ENCODE assay signal across 8 cellular contexts in the genomic region with DNA sequence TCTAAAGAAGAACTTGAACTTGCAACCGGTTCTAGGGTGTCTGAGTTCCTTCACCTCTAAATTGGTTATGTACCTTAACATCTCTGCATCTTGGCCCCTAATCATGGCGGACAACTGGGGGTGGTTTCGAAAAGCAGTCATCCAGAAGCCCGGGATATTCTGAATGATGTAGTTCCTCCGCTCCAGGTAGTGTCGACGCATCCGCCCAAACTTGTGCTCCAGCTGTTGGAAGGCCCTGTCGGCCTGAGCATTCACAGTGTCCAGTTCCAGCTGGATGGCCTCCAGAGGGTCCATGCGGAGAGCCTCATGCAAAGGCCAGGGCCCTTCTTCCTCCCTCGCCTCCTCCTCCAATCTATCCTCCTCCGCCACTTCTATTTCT. TPM values are rescaled to one million over a fixed set of nuclear protein-coding genes. Genes with fewer than 3 reads are reported as not detected.
DNase-seq lines count a peak whose midpoint lies in the region; ATAC-seq and TF ChIP-seq lines count a peak whose summit lies in the region.

No MANE protein-coding gene starts in this region.

- no peaks in the 10 kb centered on the region for H3F3A ChIP-seq in Loucy (ENCODE audit: low read depth)

- TF ChIP-seq RAD21 in liver (IDR thresholded peaks at IDR 0.05): no peak

- H3K4me2 ChIP-seq in Loucy (ENCODE audit: low read depth, low read length, poor library complexity, severe bottlenecking): peak overlapping the region; percentile 97

- no peaks in the 10 kb centered on the region for H3K9me2 ChIP-seq in Loucy (replicated peaks; ENCODE audit: low read depth, low read length)

- peaks cover 4% of the 10 kb centered on the region; the same call in 1 of the 2 replicates for H3K36me3 ChIP-seq in Loucy (ENCODE audit: insufficient read depth, low read length)
- H3K36me3 ChIP-seq in brain microvascular endothelial cell (replicated peaks): peaks cover 7% of the 10 kb centered on the region
- no peaks in the 10 kb centered on the region for H3K36me3 ChIP-seq in liver (ENCODE audit: control insufficient read depth in 4 of 4, insufficient read depth in 3 of 4, low read depth in 1 of 4, low read length in 3 of 4)
- peaks cover 2 to 5% of the 10 kb centered on the region in 2 donors for H3K36me3 ChIP-seq in stomach smooth muscle (ENCODE audit: control insufficient read depth in 2 of 2, insufficient read depth in 2 of 2, low read length in 2 of 2)

- H3K79me2 ChIP-seq in Loucy (ENCODE audit: insufficient read depth, low read length): peaks cover 71% of the 10 kb centered on the region

- no peaks in the 10 kb centered on the region for H3K9me3 ChIP-seq in Loucy (ENCODE audit: insufficient read depth, low read depth, low read length)
- no peaks in the 10 kb centered on the region for H3K9me3 ChIP-seq in liver (ENCODE audit: control insufficient read depth in 4 of 4, low read length in 3 of 4)
- no peaks in the 10 kb centered on the region for H3K9me3 ChIP-seq in stomach smooth muscle (ENCODE audit: control insufficient read depth in 2 of 2, low read length in 2 of 2)

- H4K20me1 ChIP-seq in Loucy (ENCODE audit: insufficient read depth, low read length, poor library complexity, severe bottlenecking): peaks cover 48% of the 10 kb centered on the region

- no peak overlapping the region for H2AFZ ChIP-seq in Loucy (ENCODE audit: low read length)

- H3K27ac ChIP-seq in brain microvascular endothelial cell (peak overlapping the region; percentile 87), liver (ENCODE audit: low read depth in 1 of 2, low read length in 2 of 2) (peak overlapping the region; percentile 88 to 97), stomach smooth muscle (ENCODE audit: low read length) (peak overlapping the region; percentile 99)

- ATAC-seq in GM19395 (IDR thresholded peaks at IDR 0.05; ENCODE audit: unreplicated experiment): peak; percentile 2
- no peak for ATAC-seq in GM18520 (IDR thresholded peaks at IDR 0.05; ENCODE audit: unreplicated experiment)
- no peak for ATAC-seq in GM18519 (IDR thresholded peaks at IDR 0.05; ENCODE audit: low FRiP score, unreplicated experiment)

- H3K4me1 ChIP-seq in Loucy (ENCODE audit: insufficient read depth, low read length, poor library complexity, severe bottlenecking) (peaks cover 60% of the 10 kb centered on the region), liver (ENCODE audit: control insufficient read depth in 4 of 4, insufficient read depth in 4 of 4, low read length in 3 of 4) (peaks cover 6 to 53% (median 38%) of the 10 kb centered on the region in 4 donors), stomach smooth muscle (ENCODE audit: control insufficient read depth, insufficient read depth, low read length) (peaks cover 8% of the 10 kb centered on the region)

- in situ Hi-C loops in brain microvascular endothelial cell (cut with HindIII; ENCODE audit: low pct_ligation_motif_present, low sequenced_read_pairs): no loop called here

- no peaks in the 10 kb centered on the region for H3K27me3 ChIP-seq in Loucy (ENCODE audit: insufficient read depth, low read length, poor library complexity, severe bottlenecking)
- no peaks in the 10 kb centered on the region for H3K27me3 ChIP-seq in brain microvascular endothelial cell (replicated peaks)
- no peaks in the 10 kb centered on the region for H3K27me3 ChIP-seq in liver (ENCODE audit: control insufficient read depth in 4 of 4, insufficient read depth in 4 of 4, low read length in 3 of 4)
- H3K27me3 ChIP-seq in stomach smooth muscle (ENCODE audit: control insufficient read depth in 1 of 2, insufficient read depth in 2 of 2, low read length in 2 of 2): no peaks in the 10 kb centered on the region

- H3K4me3 ChIP-seq in Loucy (ENCODE audit: low read length, poor library complexity, severe bottlenecking) (peak overlapping the region; percentile 91), brain microvascular endothelial cell (ENCODE audit: low read depth, low read length) (peak overlapping the region; percentile 81), liver (ENCODE audit: low read depth in 1 of 3, low read length in 3 of 3) (peak overlapping the region; percentile 78 to 93 (median 81)), stomach smooth muscle (ENCODE audit: low read length in 2 of 2) (peak overlapping the region; percentile 72 to 97)

- 17% methylated on average over 12 of the region's 12 CpGs for WGBS in liver

- H3K9ac ChIP-seq in Loucy (ENCODE audit: low read depth, low read length, poor library complexity, severe bottlenecking): peak overlapping the region; percentile 95
- H3K9ac ChIP-seq in liver (ENCODE audit: low read depth in 1 of 2, low read length in 2 of 2): peak overlapping the region; percentile 81 to 89
- peak overlapping the region; percentile 99 for H3K9ac ChIP-seq in stomach smooth muscle (ENCODE audit: low read length in 2 of 2)

- TF ChIP-seq CTCF in Loucy (conservative IDR thresholded peaks at IDR 0.05; ENCODE audit: low read length) (no peak), brain microvascular endothelial cell (IDR thresholded peaks at IDR 0.05; ENCODE audit: low read depth, low read length, missing control alignments) (no peak), liver (IDR thresholded peaks at IDR 0.05; ENCODE audit: low read depth, low read length, missing input control) (no peak)

- no peak for DNase-seq in brain microvascular endothelial cell
- DNase-seq in NCI-H2171 treated with DMSO at 0.1 percent for 48 hours (lab: John Stamatoyannopoulos, UW): no peak

TF ChIP-seq in liver, 16 proteins besides CTCF, POLR2A, EP300 and RAD21:
- no peak for TF ChIP-seq GABPA (IDR thresholded peaks at IDR 0.05 in 1 of 2, conservative IDR thresholded peaks at IDR 0.05 in 1 of 2)
- TF ChIP-seq, protein P1, sequence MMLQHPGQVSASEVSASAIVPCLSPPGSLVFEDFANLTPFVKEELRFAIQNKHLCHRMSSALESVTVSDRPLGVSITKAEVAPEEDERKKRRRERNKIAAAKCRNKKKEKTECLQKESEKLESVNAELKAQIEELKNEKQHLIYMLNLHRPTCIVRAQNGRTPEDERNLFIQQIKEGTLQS (IDR thresholded peaks at IDR 0.05): no peak
- no peak for TF ChIP-seq FOXA1 (IDR thresholded peaks at IDR 0.05)
- no peak for TF ChIP-seq HNF4G (IDR thresholded peaks at IDR 0.05)
- no peak for TF ChIP-seq RXRA (IDR thresholded peaks at IDR 0.05)
- TF ChIP-seq, protein P2, sequence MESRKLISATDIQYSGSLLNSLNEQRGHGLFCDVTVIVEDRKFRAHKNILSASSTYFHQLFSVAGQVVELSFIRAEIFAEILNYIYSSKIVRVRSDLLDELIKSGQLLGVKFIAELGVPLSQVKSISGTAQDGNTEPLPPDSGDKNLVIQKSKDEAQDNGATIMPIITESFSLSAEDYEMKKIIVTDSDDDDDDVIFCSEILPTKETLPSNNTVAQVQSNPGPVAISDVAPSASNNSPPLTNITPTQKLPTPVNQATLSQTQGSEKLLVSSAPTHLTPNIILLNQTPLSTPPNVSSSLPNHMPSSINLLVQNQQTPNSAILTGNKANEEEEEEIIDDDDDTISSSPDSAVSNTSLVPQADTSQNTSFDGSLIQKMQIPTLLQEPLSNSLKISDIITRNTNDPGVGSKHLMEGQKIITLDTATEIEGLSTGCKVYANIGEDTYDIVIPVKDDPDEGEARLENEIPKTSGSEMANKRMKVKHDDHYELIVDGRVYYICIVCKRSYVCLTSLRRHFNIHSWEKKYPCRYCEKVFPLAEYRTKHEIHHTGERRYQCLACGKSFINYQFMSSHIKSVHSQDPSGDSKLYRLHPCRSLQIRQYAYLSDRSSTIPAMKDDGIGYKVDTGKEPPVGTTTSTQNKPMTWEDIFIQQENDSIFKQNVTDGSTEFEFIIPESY (IDR thresholded peaks at IDR 0.05): no peak
- no peak for TF ChIP-seq TAF1 (conservative IDR thresholded peaks at IDR 0.05)

RNA-seq across cellular contexts. Expression of a gene that starts 0.9 kb away (rescaled TPM):
- total RNA-seq in liver: 10 to 100 TPM; 29.6 to 39.8 TPM
- polyA plus RNA-seq in liver: 10 to 100 TPM; 25.1 to 30.8 TPM

RNA-seq across cellular contexts. Expression of a gene that starts 25.0 kb away (rescaled TPM):
- 1 to 10 TPM; 3.6 to 7.4 TPM for total RNA-seq in liver
- polyA plus RNA-seq in liver: 1 to 10 TPM; 3.7 to 3.8 TPM
